28 cellular contexts compared by ENCODE assay signal in genomic region chr7:124310934-124311390, GRCh38.
"Had no signal": no experiment of that assay in that cellular context is flagged by ENCODE, and none has a peak within 500 bp of the region (broad histone marks: within the 10 kb centered on the region; RNA-seq: fewer than 3 reads in every experiment).

No MANE protein-coding gene starts in this region.

- H3K9me3 Mint-ChIP-seq: brain, endodermal cell, neural progenitor cell had no signal

- H3K36me3 Mint-ChIP-seq: activated CD8-positive, alpha-beta memory T cell treated with anti-CD3 and anti-CD28 coated beads, Interleukin-2, amount 10 ng/mL, durations not matched to agents 7 days and 5 days; activated naive CD8-positive, alpha-beta T cell treated with anti-CD3 and anti-CD28 coated beads, Interleukin-2, amount 10 ng/mL, durations not matched to agents 7 days and 5 days; brain; naive thymus-derived CD4-positive, alpha-beta T cell; neural progenitor cell had no signal

- DNase-seq: activated CD4-positive, alpha-beta T cell treated with anti-CD3 and anti-CD28 coated beads, Interleukin-2, amount 50 U/mL, for 48 hours; activated CD4-positive, CD25-positive, alpha-beta regulatory T cell treated with anti-CD3 and anti-CD28 coated beads, Interleukin-2, amount 50 U/mL, for 72 hours; activated CD8-positive, alpha-beta memory T cell treated with anti-CD3 and anti-CD28 coated beads, Interleukin-2, amount 10 ng/mL, durations not matched to agents 7 days and 5 days; activated naive CD4-positive, alpha-beta T cell treated with Interleukin-2 at 50 U/mL for 16 hours; activated naive CD8-positive, alpha-beta T cell treated with anti-CD3 and anti-CD28 coated beads, Interleukin-2, amount 10 ng/mL, durations not matched to agents 7 days and 5 days; activated T-cell treated with anti-CD3 and anti-CD28 coated beads, Interleukin-2, amount 50 U/mL, for 24 hours; central memory CD4-positive, alpha-beta T cell; dorsolateral prefrontal cortex; endodermal cell; foreskin melanocyte; hypothalamus; kidney; naive thymus-derived CD4-positive, alpha-beta T cell; ovary; right lobe of liver; small intestine; stimulated activated CD4-positive, alpha-beta T cell treated with anti-CD3 and anti-CD28 coated beads, Interleukin-4, amount 100 ng/mL, for 1 hour; stimulated activated naive CD8-positive, alpha-beta T cell treated with anti-CD3 and anti-CD28 coated beads, Interleukin-15, amount 100 ng/mL, for 72 hours; T-helper 1 cell; T-helper 9 cell; trophoblast cell had no signal

- H3K36me3 ChIP-seq: neural progenitor cell, ovary, right lobe of liver, suprapubic skin, vagina had no signal

- ATAC-seq: activated CD8-positive, alpha-beta memory T cell treated with anti-CD3 and anti-CD28 coated beads, Interleukin-2, amount 10 ng/mL, durations not matched to agents 7 days and 5 days; left lobe of liver; naive thymus-derived CD4-positive, alpha-beta T cell; right lobe of liver; stimulated activated naive CD8-positive, alpha-beta T cell treated with anti-CD3 and anti-CD28 coated beads, Interleukin-15, amount 100 ng/mL, for 72 hours had no signal

- H3K27ac Mint-ChIP-seq: activated CD8-positive, alpha-beta memory T cell treated with anti-CD3 and anti-CD28 coated beads, Interleukin-2, amount 10 ng/mL, durations not matched to agents 7 days and 5 days; activated naive CD8-positive, alpha-beta T cell treated with anti-CD3 and anti-CD28 coated beads, Interleukin-2, amount 10 ng/mL, durations not matched to agents 7 days and 5 days; activated T-cell treated with anti-CD3 and anti-CD28 coated beads, Interleukin-2, amount 50 U/mL, for 24 hours; activated T-helper 2 cell treated with anti-CD3 and anti-CD28 coated beads, Interferon-gamma antibody, Interleukin-2, Interleukin-4, amounts not matched to agents 10 μg/mL and 5 μg/mL and 100 μg/mL, durations not matched to agents 14 hours and 24 hours and 36 hours; endodermal cell; naive thymus-derived CD4-positive, alpha-beta T cell; neural progenitor cell; stimulated activated naive CD8-positive, alpha-beta T cell treated with anti-CD3 and anti-CD28 coated beads, Interleukin-15, amount 100 ng/mL, for 72 hours had no signal

- H3K9ac ChIP-seq: neural progenitor cell had no signal

- H3K9me3 ChIP-seq: ovary, right lobe of liver, suprapubic skin, vagina had no signal

- H3K27me3 ChIP-seq: dorsolateral prefrontal cortex, neural progenitor cell, ovary, right lobe of liver, suprapubic skin, vagina had no signal

- H3K27me3 Mint-ChIP-seq: activated CD8-positive, alpha-beta memory T cell treated with anti-CD3 and anti-CD28 coated beads, Interleukin-2, amount 10 ng/mL, durations not matched to agents 7 days and 5 days; activated naive CD8-positive, alpha-beta T cell treated with anti-CD3 and anti-CD28 coated beads, Interleukin-2, amount 10 ng/mL, durations not matched to agents 7 days and 5 days; activated T-cell treated with anti-CD3 and anti-CD28 coated beads, Interleukin-2, amount 50 U/mL, for 24 hours; brain; naive thymus-derived CD4-positive, alpha-beta T cell; stimulated activated naive CD8-positive, alpha-beta T cell treated with anti-CD3 and anti-CD28 coated beads, Interleukin-15, amount 100 ng/mL, for 72 hours had no signal

- H3K4me3 ChIP-seq: dorsolateral prefrontal cortex, lung, neural progenitor cell, ovary, right lobe of liver, suprapubic skin, vagina had no signal

- H2AFZ ChIP-seq: neural progenitor cell had no signal

- H3K4me1 ChIP-seq: neural progenitor cell, right lobe of liver, suprapubic skin, vagina had no signal

- H3K4me2 ChIP-seq: neural progenitor cell had no signal

- H3K27ac ChIP-seq: dorsolateral prefrontal cortex, neural progenitor cell, ovary, right lobe of liver, suprapubic skin, vagina had no signal

- H3K4me3 Mint-ChIP-seq: activated CD8-positive, alpha-beta memory T cell treated with anti-CD3 and anti-CD28 coated beads, Interleukin-2, amount 10 ng/mL, durations not matched to agents 7 days and 5 days; activated naive CD8-positive, alpha-beta T cell treated with anti-CD3 and anti-CD28 coated beads, Interleukin-2, amount 10 ng/mL, durations not matched to agents 7 days and 5 days; activated T-cell treated with anti-CD3 and anti-CD28 coated beads, Interleukin-2, amount 50 U/mL, for 24 hours; brain; endodermal cell; naive thymus-derived CD4-positive, alpha-beta T cell; neural progenitor cell; stimulated activated naive CD8-positive, alpha-beta T cell treated with anti-CD3 and anti-CD28 coated beads, Interleukin-15, amount 100 ng/mL, for 72 hours had no signal

- H3K4me1 Mint-ChIP-seq: activated CD8-positive, alpha-beta memory T cell treated with anti-CD3 and anti-CD28 coated beads, Interleukin-2, amount 10 ng/mL, durations not matched to agents 7 days and 5 days; activated naive CD8-positive, alpha-beta T cell treated with anti-CD3 and anti-CD28 coated beads, Interleukin-2, amount 10 ng/mL, durations not matched to agents 7 days and 5 days; brain; endodermal cell; naive thymus-derived CD4-positive, alpha-beta T cell; neural progenitor cell; stimulated activated naive CD8-positive, alpha-beta T cell treated with anti-CD3 and anti-CD28 coated beads, Interleukin-15, amount 100 ng/mL, for 72 hours had no signal
